ENCODE assay signal across 8 cellular contexts in genomic region chr3:27712136-27713065, GRCh38. TPM values are rescaled to one million over a fixed set of nuclear protein-coding genes. Genes with fewer than 3 reads are reported as not detected.
DNase-seq lines count a peak whose midpoint lies in the region; ATAC-seq and TF ChIP-seq lines count a peak whose summit lies in the region.

No MANE protein-coding gene starts in this region.

- H3K9me3 Mint-ChIP-seq in activated CD4-positive, alpha-beta memory T cell treated with anti-CD3 and anti-CD28 coated beads for 36 hours, result no peaks in the 10 kb centered on the region

- H3K4me1 ChIP-seq in duodenal mucosa (ENCODE audit: control insufficient read depth in 1 of 2, insufficient read depth in 2 of 2, low read length in 2 of 2) (peaks cover 23 to 28% of the 10 kb centered on the region in 2 donors), lung (ENCODE audit: control insufficient read depth in 2 of 2, insufficient read depth in 2 of 2, low read length in 2 of 2) (peaks cover 0 to 11% of the 10 kb centered on the region in 2 donors)

- H3K36me3 Mint-ChIP-seq in activated CD4-positive, alpha-beta memory T cell treated with anti-CD3 and anti-CD28 coated beads for 36 hours, result no peaks in the 10 kb centered on the region

- TF ChIP-seq CTCF in AG09309 (IDR thresholded peaks at IDR 0.05; ENCODE audit: control insufficient read depth, insufficient read depth, low read depth, low read length, missing control alignments), result peak; percentile 88
- peak; percentile 69 for TF ChIP-seq CTCF in lung (IDR thresholded peaks at IDR 0.05; ENCODE audit: control extremely low read depth, extremely low read depth)

- no peak overlapping the region for H3K27ac Mint-ChIP-seq in activated CD4-positive, alpha-beta memory T cell treated with anti-CD3 and anti-CD28 coated beads for 36 hours

- H3K4me3 ChIP-seq in AG09309 (ENCODE audit: control insufficient read depth, low read depth, low read length) (peak overlapping the region; percentile 55), duodenal mucosa (ENCODE audit: low read depth in 1 of 2, low read length in 2 of 2) (peak overlapping the region; percentile 84 to 88), lung (peak overlapping the region; percentile 26)

- intact Hi-C loops in activated CD4-positive, alpha-beta memory T cell treated with anti-CD3 and anti-CD28 coated beads for 36 hours (cut with micrococcal nuclease), result loop anchor here (1.0 to 5.0 kb wide), 7 partner anchors 10 to 637 kb away; partner anchors contain the start of genes CMC1 and EOMES

- POLR2A ChIA-PET in activated CD4-positive, alpha-beta memory T cell treated with anti-CD3 and anti-CD28 coated beads for 36 hours (lab: Charles Lee), result interaction anchor here (1.0 to 1.8 kb wide), 4 partner anchors 10 to 637 kb away, joined by 3 to 6 read pairs (median 4); partner anchors contain the start of genes AZI2, EOMES and ZCWPW2

- H3K36me3 ChIP-seq in duodenal mucosa (ENCODE audit: control insufficient read depth in 1 of 2, insufficient read depth in 2 of 2, low read length in 2 of 2) (no peaks in the 10 kb centered on the region), lung (ENCODE audit: control insufficient read depth in 2 of 2, insufficient read depth in 2 of 2, low read length in 2 of 2) (no peaks in the 10 kb centered on the region)

- DNase-seq in AG09309 (ENCODE audit: low read depth), result peak; percentile 29
- peak; percentile 11 to 75 for DNase-seq in NCI-H446 (lab: John Stamatoyannopoulos, UW)
- DNase-seq in activated CD4-positive, alpha-beta memory T cell treated with anti-CD3 and anti-CD28 coated beads for 36 hours, result peak; percentile 85
- peak; percentile 74 for DNase-seq in lung (ENCODE audit: low spot score)
- DNase-seq in stimulated activated CD4-positive, alpha-beta T cell treated with anti-CD3 and anti-CD28 coated beads, TNF-alpha, amount 100 ng/mL, for 24 hours (ENCODE audit: low read depth in 3 of 3), result peak; percentile 56 to 74 (median 57)

- H3K27ac ChIP-seq in duodenal mucosa (ENCODE audit: low read depth, low read length) (no peak overlapping the region), lung (ENCODE audit: low read depth in 1 of 2, low read length in 1 of 2) (no peak overlapping the region)

- peaks cover 40% of the 10 kb centered on the region for H3K27me3 Mint-ChIP-seq in activated CD4-positive, alpha-beta memory T cell treated with anti-CD3 and anti-CD28 coated beads for 36 hours

- H3K27me3 ChIP-seq in duodenal mucosa (ENCODE audit: control insufficient read depth in 1 of 2, insufficient read depth in 2 of 2, low read length in 2 of 2) (peaks cover 29 to 58% of the 10 kb centered on the region in 2 donors), lung (ENCODE audit: control insufficient read depth, insufficient read depth) (peaks cover 3% of the 10 kb centered on the region)

- peak; percentile 92 for ATAC-seq in GM18868 (IDR thresholded peaks at IDR 0.05; ENCODE audit: unreplicated experiment)
- ATAC-seq in HG03108 (IDR thresholded peaks at IDR 0.05; ENCODE audit: unreplicated experiment), result peak; percentile 91
- peak; percentile 90 for ATAC-seq in lung (ENCODE audit: insufficient read depth, low FRiP score)

- H3K9me3 ChIP-seq in duodenal mucosa (ENCODE audit: control insufficient read depth in 1 of 2, low read length in 2 of 2) (no peaks in the 10 kb centered on the region), lung (ENCODE audit: control insufficient read depth in 2 of 2, insufficient read depth in 1 of 2, low read length in 1 of 2) (no peaks in the 10 kb centered on the region)

- H3K4me1 Mint-ChIP-seq in activated CD4-positive, alpha-beta memory T cell treated with anti-CD3 and anti-CD28 coated beads for 36 hours (ENCODE audit: low read depth), result peaks cover 19% of the 10 kb centered on the region

- peak overlapping the region; percentile 84 for H3K4me3 Mint-ChIP-seq in activated CD4-positive, alpha-beta memory T cell treated with anti-CD3 and anti-CD28 coated beads for 36 hours

- WGBS in lung, 2 donors, result 0% methylated on average over 48 to 49 of the region's 49 CpGs

- H3K9ac ChIP-seq in duodenal mucosa (ENCODE audit: low read depth in 1 of 2, low read length in 2 of 2), result peak overlapping the region; percentile 48 to 52

- CTCF ChIA-PET in activated CD4-positive, alpha-beta memory T cell treated with anti-CD3 and anti-CD28 coated beads for 36 hours (lab: Charles Lee), result interaction anchor here (0.5 to 3.3 kb wide), 49 partner anchors 9 to 639 kb away, joined by 3 to 89 read pairs (median 4); partner anchors contain the start of genes AZI2, EOMES and ZCWPW2

RNA-seq across cellular contexts. Expression of gene EOMES, which starts 9.7 kb away (rescaled TPM):
- 1 to 10 TPM; 1.4 to 1.5 TPM for total RNA-seq in activated CD4-positive, alpha-beta memory T cell treated with anti-CD3 and anti-CD28 coated beads for 36 hours
- 1 to 10 TPM in 1 of 2 donors, under 1 TPM in 1; 0.52 to 1.3 TPM for total RNA-seq in lung
- polyA plus RNA-seq in lung, result under 1 TPM; 0.12 to 0.44 TPM

Comparison
In these comparisons a context has a peak if more than half of its experiments do, and no peak if none do; other contexts are left out.
1. DNase-seq: peak in every context shown above with its lines; median percentile 85 in activated CD4-positive, alpha-beta memory T cell treated with anti-CD3 and anti-CD28 coated beads for 36 hours; 74 in lung; 57 in stimulated activated CD4-positive, alpha-beta T cell treated with anti-CD3 and anti-CD28 coated beads, TNF-alpha, amount 100 ng/mL, for 24 hours; 43 in NCI-H446; 29 in AG09309.
2. H3K4me3 ChIP-seq: peak in every context shown above with its lines; median percentile 86 in duodenal mucosa; 55 in AG09309; 26 in lung.